In genomic region chr2:66495788-66496640, GRCh38 we compare ENCODE assay signal across 9 cellular contexts.
DNase-seq lines count a peak whose midpoint lies in the region; ATAC-seq, FAIRE-seq and TF ChIP-seq lines count a peak whose summit lies in the region.
"Had no signal": no experiment of that assay in that cellular context is flagged by ENCODE, and none has a peak within 500 bp of the region (broad histone marks: within the 10 kb centered on the region; RNA-seq: fewer than 3 reads in every experiment).

No MANE protein-coding gene starts in this region.

- ATAC-seq in sciatic nerve (peak; percentile 67), HG03571 (IDR thresholded peaks at IDR 0.05; ENCODE audit: unreplicated experiment) (no peak), HG02981 (IDR thresholded peaks at IDR 0.05; ENCODE audit: unreplicated experiment) (no peak)

- intact Hi-C loops in cardiac septum (cut with DNase I) (loop anchor here (5.0 kb wide), 2 partner anchors 59 to 81 kb away; partner anchors contain the start of gene MEIS1), sciatic nerve (cut with DNase I) (no loop called here)

- DNase-seq in H4 (ENCODE audit: low spot score) (peak; percentile 65), UCSD-AML1 (lab: John Stamatoyannopoulos, UW; ENCODE audit: unreplicated experiment) (peak; percentile 38), cardiac septum (ENCODE audit: low spot score) (peak; percentile 75), sciatic nerve (ENCODE audit: low spot score) (no peak), SK-N-DZ (ENCODE audit: low spot score) (no peak), GM12892 (ENCODE audit: insufficient read length) (no peak)

- TF ChIP-seq POLR2A in GM12892 (IDR thresholded peaks at IDR 0.05; ENCODE audit: low read depth, low read length): no peak

- FAIRE-seq in GM12892 (lab: Jason Lieb, UNC): no peak
- FAIRE-seq: TTC549 had no signal

Comparison
In these comparisons a context has a peak if more than half of its experiments do, and no peak if none do; other contexts are left out.
1. DNase-seq: peak in H4 (single experiment), UCSD-AML1 (single experiment) and cardiac septum (single experiment); none in sciatic nerve (single experiment), SK-N-DZ (single experiment) and GM12892 (single experiment).